Comparison of ENCODE assay signal across 14 cellular contexts in the genomic region with DNA sequence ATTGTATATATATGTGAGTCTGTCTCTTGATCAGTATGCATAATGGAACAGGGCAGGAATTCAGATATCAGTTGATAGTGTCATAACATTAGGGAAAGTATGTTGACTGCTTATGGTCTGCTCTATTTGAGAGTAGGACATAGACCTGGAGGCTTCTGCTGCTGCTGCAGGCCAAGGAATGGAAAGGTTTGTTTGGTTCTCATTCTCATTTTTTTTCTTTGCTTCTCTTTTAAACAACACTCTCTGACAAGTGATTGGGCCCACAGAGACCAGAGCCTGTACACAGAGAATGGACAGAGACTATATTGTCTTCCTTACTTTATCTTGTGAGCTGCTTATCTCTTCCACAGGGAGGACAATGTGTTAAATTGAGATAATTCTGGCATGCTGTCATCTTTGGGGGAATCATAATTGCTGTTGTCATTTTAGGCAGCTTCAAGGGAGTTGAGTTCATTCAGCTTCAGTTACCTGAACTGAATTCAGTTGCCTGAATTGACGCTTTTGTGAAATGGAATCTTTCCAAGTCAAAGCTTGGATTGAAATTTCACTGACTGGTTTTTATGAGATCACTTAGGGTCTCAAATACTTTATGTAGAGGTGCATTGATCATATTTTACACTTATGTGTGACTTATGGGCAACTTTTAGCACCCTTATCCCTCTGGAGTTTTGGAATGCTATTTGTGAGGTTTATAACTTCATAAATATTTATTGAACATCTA. TPM values are rescaled to one million over a fixed set of nuclear protein-coding genes. Genes with fewer than 3 reads are reported as not detected.
DNase-seq lines count a peak whose midpoint lies in the region; ATAC-seq and TF ChIP-seq lines count a peak whose summit lies in the region.
"Had no signal": no experiment of that assay in that cellular context is flagged by ENCODE, and none has a peak within 500 bp of the region (broad histone marks: within the 10 kb centered on the region; RNA-seq: fewer than 3 reads in every experiment).

No MANE protein-coding gene starts in this region.

- no peak for TF ChIP-seq CTCF in HL-60 (IDR thresholded peaks at IDR 0.05; ENCODE audit: insufficient read depth, low read length)

- H3K4me3 Mint-ChIP-seq in activated naive CD8-positive, alpha-beta T cell treated with anti-CD3 and anti-CD28 coated beads, Interleukin-2, amount 50 U/mL, for 24 hours = no peak overlapping the region
- peak overlapping the region; percentile 3 to 87 (median 54) for H3K4me3 Mint-ChIP-seq in naive thymus-derived CD4-positive, alpha-beta T cell

- H3K36me3 Mint-ChIP-seq in activated naive CD8-positive, alpha-beta T cell treated with anti-CD3 and anti-CD28 coated beads, Interleukin-2, amount 50 U/mL, for 24 hours (ENCODE audit: low read depth) = peaks cover 71% of the 10 kb centered on the region
- peaks cover 14 to 53% (median 32%) of the 10 kb centered on the region in 5 donors for H3K36me3 Mint-ChIP-seq in naive thymus-derived CD4-positive, alpha-beta T cell

- H4K20me1 ChIP-seq in BLaER1 = peaks cover 55% of the 10 kb centered on the region

- in situ Hi-C loops in HAP-1 (cut with MboI; ENCODE audit: low sequenced_read_pairs) = no loop called here

- POLR2A ChIA-PET in naive thymus-derived CD4-positive, alpha-beta T cell (lab: Charles Lee) = interaction anchor here (0.7 to 21.3 kb wide), 6 partner anchors 12 to 25 kb away, joined by 3 to 306 read pairs (median 5); a partner anchor contains a TSS

- no peaks in the 10 kb centered on the region for H3K9me3 ChIP-seq in BLaER1
- H3K9me3 ChIP-seq in naive thymus-derived CD4-positive, alpha-beta T cell (ENCODE audit: control insufficient read depth in 2 of 3, low read length in 3 of 3) = no peaks in the 10 kb centered on the region
- no peaks in the 10 kb centered on the region for H3K9me3 ChIP-seq in HAP-1
- H3K9me3 ChIP-seq: mucosa of descending colon had no signal

- no peak overlapping the region for H3K9ac ChIP-seq in BLaER1

- H3K4me3 ChIP-seq in BLaER1 (no peak overlapping the region), HL-60 (replicated peaks; ENCODE audit: insufficient read depth, low read length) (no peak overlapping the region), HAP-1 (no peak overlapping the region)
- H3K4me3 ChIP-seq in naive thymus-derived CD4-positive, alpha-beta T cell (ENCODE audit: low read length) = peak overlapping the region; percentile 14
- H3K4me3 ChIP-seq: mucosa of descending colon had no signal

- peaks cover 60% of the 10 kb centered on the region for H3K36me3 ChIP-seq in BLaER1
- peaks cover 3 to 31% (median 10%) of the 10 kb centered on the region in 3 experiments for H3K36me3 ChIP-seq in naive thymus-derived CD4-positive, alpha-beta T cell (ENCODE audit: control insufficient read depth in 2 of 3, insufficient read depth in 3 of 3, low read length in 3 of 3)
- peaks cover 31% of the 10 kb centered on the region for H3K36me3 ChIP-seq in HAP-1 (replicated peaks)

- H3K27ac ChIP-seq in BLaER1 (peak overlapping the region; percentile 84; the same call in 1 of the 2 replicates), HL-60 (replicated peaks) (peak overlapping the region; percentile 78)
- peak overlapping the region; percentile 77 for H3K27ac ChIP-seq in naive thymus-derived CD4-positive, alpha-beta T cell (ENCODE audit: low read depth, low read length)

- CTCF ChIA-PET in naive thymus-derived CD4-positive, alpha-beta T cell (lab: Charles Lee) = interaction anchor here (0.6 to 1.6 kb wide), 4 partner anchors 15 to 24 kb away, joined by 3 to 5 read pairs (median 4); no protein-coding TSS in a partner anchor

- no peak for ATAC-seq in activated naive CD8-positive, alpha-beta T cell treated with anti-CD3 and anti-CD28 coated beads, Interleukin-2, amount 50 U/mL, for 24 hours
- ATAC-seq in naive thymus-derived CD4-positive, alpha-beta T cell = no peak
- ATAC-seq in HG03135 (IDR thresholded peaks at IDR 0.05; ENCODE audit: unreplicated experiment) = no peak
- ATAC-seq: mucosa of descending colon, PC-3 had no signal

- no peak for DNase-seq in HL-60 (ENCODE audit: low read depth in 1 of 2, low spot score in 1 of 2)
- DNase-seq in activated naive CD8-positive, alpha-beta T cell treated with anti-CD3 and anti-CD28 coated beads, Interleukin-2, amount 50 U/mL, for 24 hours = no peak
- DNase-seq in naive thymus-derived CD4-positive, alpha-beta T cell = no peak
- DNase-seq in NCI-H345 treated with DMSO at 0.1 percent for 48 hours (lab: John Stamatoyannopoulos, UW; ENCODE audit: unreplicated experiment) = no peak
- DNase-seq in DMS53 (lab: John Stamatoyannopoulos, UW) = no peak
- DNase-seq in HAP-1 (ENCODE audit: low spot score in 2 of 2) = no peak
- DNase-seq: activated CD4-positive, CD25-positive, alpha-beta regulatory T cell treated with anti-CD3 and anti-CD28 coated beads, Interleukin-2, amount 50 U/mL, for 72 hours; central memory CD4-positive, alpha-beta T cell; COR-L47; mucosa of descending colon; PC-3; stimulated activated naive CD4-positive, alpha-beta T cell treated with Interleukin-2 at 50 U/mL for 16 hours had no signal

- peaks cover 93% of the 10 kb centered on the region for H3K4me1 Mint-ChIP-seq in activated naive CD8-positive, alpha-beta T cell treated with anti-CD3 and anti-CD28 coated beads, Interleukin-2, amount 50 U/mL, for 24 hours
- H3K4me1 Mint-ChIP-seq in naive thymus-derived CD4-positive, alpha-beta T cell = peaks cover 78 to 100% (median 94%) of the 10 kb centered on the region in 7 donors

- no peaks in the 10 kb centered on the region for H3K27me3 Mint-ChIP-seq in activated naive CD8-positive, alpha-beta T cell treated with anti-CD3 and anti-CD28 coated beads, Interleukin-2, amount 50 U/mL, for 24 hours
- H3K27me3 Mint-ChIP-seq in naive thymus-derived CD4-positive, alpha-beta T cell = no peaks in the 10 kb centered on the region

- intact Hi-C loops in naive thymus-derived CD4-positive, alpha-beta T cell (cut with micrococcal nuclease) = no loop called here

- H3K27ac Mint-ChIP-seq in activated naive CD8-positive, alpha-beta T cell treated with anti-CD3 and anti-CD28 coated beads, Interleukin-2, amount 50 U/mL, for 24 hours = peak overlapping the region; percentile 92
- peak overlapping the region; percentile 48 to 97 (median 88) for H3K27ac Mint-ChIP-seq in naive thymus-derived CD4-positive, alpha-beta T cell

- H3K27me3 ChIP-seq in BLaER1 = no peaks in the 10 kb centered on the region
- no peaks in the 10 kb centered on the region for H3K27me3 ChIP-seq in HL-60 (ENCODE audit: insufficient read depth, poor library complexity, severe bottlenecking)
- H3K27me3 ChIP-seq in naive thymus-derived CD4-positive, alpha-beta T cell (ENCODE audit: control insufficient read depth in 2 of 2, insufficient read depth in 2 of 2, low read length in 2 of 2) = no peaks in the 10 kb centered on the region
- no peaks in the 10 kb centered on the region for H3K27me3 ChIP-seq in HAP-1 (ENCODE audit: low read depth)

- peaks cover 62% of the 10 kb centered on the region for H3K4me1 ChIP-seq in BLaER1
- H3K4me1 ChIP-seq in naive thymus-derived CD4-positive, alpha-beta T cell (ENCODE audit: control insufficient read depth in 2 of 2, insufficient read depth in 2 of 2, low read length in 2 of 2) = peaks cover 62 to 77% of the 10 kb centered on the region in 2 donors
- no peaks in the 10 kb centered on the region; the same call in 1 of the 2 replicates for H3K4me1 ChIP-seq in HAP-1

- H3K9me3 Mint-ChIP-seq in activated naive CD8-positive, alpha-beta T cell treated with anti-CD3 and anti-CD28 coated beads, Interleukin-2, amount 50 U/mL, for 24 hours = no peaks in the 10 kb centered on the region
- H3K9me3 Mint-ChIP-seq in naive thymus-derived CD4-positive, alpha-beta T cell = no peaks in the 10 kb centered on the region

- 0 out of 2 replicates have a peak overlapping the region, but pooled peaks have one; percentile 77 for H3K4me2 ChIP-seq in BLaER1

RNA-seq across cellular contexts. Expression of a gene that starts 16.9 kb away (rescaled TPM):
- 100 to 1,000 TPM; 176 to 683 (median 282) TPM for total RNA-seq in naive thymus-derived CD4-positive, alpha-beta T cell
- 100 to 1,000 TPM; 519 to 668 TPM for polyA plus RNA-seq in naive thymus-derived CD4-positive, alpha-beta T cell

RNA-seq across cellular contexts. Expression of a gene that starts 39.6 kb away (rescaled TPM):
- total RNA-seq in naive thymus-derived CD4-positive, alpha-beta T cell = 100 to 1,000 TPM in 2 of 5 experiments, 10 to 100 TPM in 3; 51.8 to 114 (median 62.6) TPM
- polyA plus RNA-seq in naive thymus-derived CD4-positive, alpha-beta T cell = 100 to 1,000 TPM; 240 to 264 TPM
